30 cellular contexts compared by ENCODE assay signal in genomic region chr2:213752575-213752974, GRCh38.
"Had no signal": no experiment of that assay in that cellular context is flagged by ENCODE, and none has a peak within 500 bp of the region (broad histone marks: within the 10 kb centered on the region; RNA-seq: fewer than 3 reads in every experiment).

No MANE protein-coding gene starts in this region.

- H3K4me1 ChIP-seq: adrenal gland, body of pancreas, colonic mucosa, parathyroid adenoma, psoas muscle, sigmoid colon, stomach, thyroid gland, upper lobe of right lung had no signal

- H3K4me3 Mint-ChIP-seq: activated naive CD8-positive, alpha-beta T cell treated with anti-CD3 and anti-CD28 coated beads for 36 hours; activated T-cell treated with anti-CD3 and anti-CD28 coated beads, Interleukin-2, amount 50 U/mL, for 72 hours; immature natural killer cell; mesothelial cell of epicardium; neural crest cell; stimulated activated effector memory CD8-positive, alpha-beta T cell treated with anti-CD3 and anti-CD28 coated beads, Interleukin-12 subunit alpha, Interleukin-12 subunit beta, amount 100 ng/mL, for 72 hours had no signal

- H3K36me3 Mint-ChIP-seq: activated naive CD8-positive, alpha-beta T cell treated with anti-CD3 and anti-CD28 coated beads for 36 hours; immature natural killer cell; mesothelial cell of epicardium; naive B cell; stimulated activated effector memory CD8-positive, alpha-beta T cell treated with anti-CD3 and anti-CD28 coated beads, Interleukin-12 subunit alpha, Interleukin-12 subunit beta, amount 100 ng/mL, for 72 hours had no signal

- H3K27me3 ChIP-seq: adrenal gland, body of pancreas, colonic mucosa, sigmoid colon, stomach, thyroid gland, upper lobe of right lung had no signal

- H3K27ac ChIP-seq: adrenal gland, body of pancreas, colonic mucosa, parathyroid adenoma, psoas muscle, sigmoid colon, stomach, thyroid gland, upper lobe of right lung, VCaP had no signal

- H3K9ac ChIP-seq: parathyroid adenoma had no signal

- H3K79me2 ChIP-seq: parathyroid adenoma had no signal

- H3K36me3 ChIP-seq: adrenal gland, colonic mucosa, sigmoid colon, stomach, thyroid gland, upper lobe of right lung had no signal

- H3K27me3 Mint-ChIP-seq: activated naive CD8-positive, alpha-beta T cell treated with anti-CD3 and anti-CD28 coated beads for 36 hours; naive B cell had no signal

- H3K4me1 Mint-ChIP-seq: activated naive CD8-positive, alpha-beta T cell treated with anti-CD3 and anti-CD28 coated beads for 36 hours; immature natural killer cell; naive B cell; neural crest cell; stimulated activated effector memory CD8-positive, alpha-beta T cell treated with anti-CD3 and anti-CD28 coated beads, Interleukin-12 subunit alpha, Interleukin-12 subunit beta, amount 100 ng/mL, for 72 hours had no signal

- H3K9me3 ChIP-seq: adrenal gland, body of pancreas, colonic mucosa, psoas muscle, sigmoid colon, stomach, thyroid gland, upper lobe of right lung had no signal

- H3K9me3 Mint-ChIP-seq: activated naive CD8-positive, alpha-beta T cell treated with anti-CD3 and anti-CD28 coated beads for 36 hours; activated T-cell treated with anti-CD3 and anti-CD28 coated beads, Interleukin-2, amount 50 U/mL, for 72 hours; mesothelial cell of epicardium had no signal

- DNase-seq: activated CD4-positive, alpha-beta T cell treated with anti-CD3 and anti-CD28 coated beads for 4 hours; activated CD4-positive, alpha-beta T cell treated with anti-CD3 and anti-CD28 coated beads, Interleukin-2, amount 50 U/mL, for 4 hours; activated naive CD4-positive, alpha-beta T cell treated with Interleukin-2 at 50 U/mL for 16 hours; activated naive CD8-positive, alpha-beta T cell treated with anti-CD3 and anti-CD28 coated beads for 36 hours; activated T-cell treated with anti-CD3 and anti-CD28 coated beads for 4 hours; activated T-cell treated with anti-CD3 and anti-CD28 coated beads, Interleukin-2, amount 50 U/mL, for 72 hours; adrenal gland; aorta; body of pancreas; colonic mucosa; head of caudate nucleus; hippocampal formation; immature natural killer cell; kidney; left colon; mammary epithelial cell; naive B cell; occipital lobe; psoas muscle; sigmoid colon; small intestine; stimulated activated CD4-positive, alpha-beta T cell treated with anti-CD3 and anti-CD28 coated beads, Interleukin-4, amount 100 ng/mL, for 24 hours; stomach; thyroid gland; upper lobe of right lung had no signal

- H2AFZ ChIP-seq: parathyroid adenoma had no signal

- H3K4me3 ChIP-seq: adrenal gland, body of pancreas, colonic mucosa, psoas muscle, sigmoid colon, stomach, thyroid gland, upper lobe of right lung had no signal

- ATAC-seq: activated T-cell treated with anti-CD3 and anti-CD28 coated beads, Interleukin-2, amount 50 U/mL, for 72 hours; body of pancreas; left colon; psoas muscle; stimulated activated effector memory CD8-positive, alpha-beta T cell treated with anti-CD3 and anti-CD28 coated beads, Interleukin-12 subunit alpha, Interleukin-12 subunit beta, amount 100 ng/mL, for 72 hours; upper lobe of right lung had no signal

- H3K27ac Mint-ChIP-seq: activated naive CD8-positive, alpha-beta T cell treated with anti-CD3 and anti-CD28 coated beads for 36 hours; activated T-cell treated with anti-CD3 and anti-CD28 coated beads, Interleukin-2, amount 50 U/mL, for 72 hours; immature natural killer cell; mesothelial cell of epicardium; stimulated activated effector memory CD8-positive, alpha-beta T cell treated with anti-CD3 and anti-CD28 coated beads, Interleukin-12 subunit alpha, Interleukin-12 subunit beta, amount 100 ng/mL, for 72 hours had no signal
